8 cellular contexts compared by ENCODE assay signal in genomic region chr16:56588781-56589140, GRCh38. TPM values are rescaled to one million over a fixed set of nuclear protein-coding genes. Genes with fewer than 3 reads are reported as not detected.
DNase-seq lines count a peak whose midpoint lies in the region; ATAC-seq and TF ChIP-seq lines count a peak whose summit lies in the region.

No MANE protein-coding gene starts in this region.

- H3K27me3 ChIP-seq in mucosa of rectum (ENCODE audit: control insufficient read depth in 2 of 2, insufficient read depth in 2 of 2, low read length in 2 of 2) (peaks cover 6 to 18% of the 10 kb centered on the region in 2 donors), tibial nerve (peaks cover 0 to 26% of the 10 kb centered on the region in 2 donors)

- H3K9me3 ChIP-seq in mucosa of rectum (ENCODE audit: control insufficient read depth in 2 of 2, low read length in 2 of 2) (no peaks in the 10 kb centered on the region), tibial nerve (no peaks in the 10 kb centered on the region)

- TF ChIP-seq CTCF in tibial nerve (IDR thresholded peaks at IDR 0.05): no peak

- H3K27me3 Mint-ChIP-seq in activated naive CD4-positive, alpha-beta T cell treated with anti-CD3 and anti-CD28 coated beads, Interleukin-2, amount 10 ng/mL, durations not matched to agents 7 days and 5 days: peaks cover 81% of the 10 kb centered on the region
- H3K27me3 Mint-ChIP-seq in central memory CD8-positive, alpha-beta T cell: peaks cover 55% of the 10 kb centered on the region

- no peak for TF ChIP-seq POLR2A in tibial nerve (IDR thresholded peaks at IDR 0.05)

- no peak overlapping the region for H3K27ac Mint-ChIP-seq in activated naive CD4-positive, alpha-beta T cell treated with anti-CD3 and anti-CD28 coated beads, Interleukin-2, amount 10 ng/mL, durations not matched to agents 7 days and 5 days
- no peak overlapping the region for H3K27ac Mint-ChIP-seq in central memory CD8-positive, alpha-beta T cell (ENCODE audit: low read depth)

- no peaks in the 10 kb centered on the region for H3K9me3 Mint-ChIP-seq in activated naive CD4-positive, alpha-beta T cell treated with anti-CD3 and anti-CD28 coated beads, Interleukin-2, amount 10 ng/mL, durations not matched to agents 7 days and 5 days
- no peaks in the 10 kb centered on the region for H3K9me3 Mint-ChIP-seq in central memory CD8-positive, alpha-beta T cell

- peaks cover 15% of the 10 kb centered on the region for H3K4me1 Mint-ChIP-seq in activated naive CD4-positive, alpha-beta T cell treated with anti-CD3 and anti-CD28 coated beads, Interleukin-2, amount 10 ng/mL, durations not matched to agents 7 days and 5 days
- peaks cover 16% of the 10 kb centered on the region for H3K4me1 Mint-ChIP-seq in central memory CD8-positive, alpha-beta T cell

- H3K4me1 ChIP-seq in mucosa of rectum (ENCODE audit: control insufficient read depth in 2 of 2, insufficient read depth in 2 of 2, low read length in 2 of 2): peaks cover 9 to 12% of the 10 kb centered on the region in 2 donors
- H3K4me1 ChIP-seq in tibial nerve: peaks cover 0 to 22% (median 4%) of the 10 kb centered on the region in 4 donors

- no peak for TF ChIP-seq EP300 in tibial nerve (IDR thresholded peaks at IDR 0.05)

- H3K4me3 ChIP-seq in mucosa of rectum (ENCODE audit: low read length in 2 of 2) (peak overlapping the region; percentile 48 to 55), tibial nerve (peak overlapping the region; percentile 33 to 65 (median 36))

- H3K27ac ChIP-seq in mucosa of rectum (ENCODE audit: low read depth in 2 of 2, low read length in 2 of 2) (no peak overlapping the region), tibial nerve (peak overlapping the region; percentile 61 to 87 (median 68))

- peak overlapping the region; percentile 78 for H3K4me3 Mint-ChIP-seq in activated naive CD4-positive, alpha-beta T cell treated with anti-CD3 and anti-CD28 coated beads, Interleukin-2, amount 10 ng/mL, durations not matched to agents 7 days and 5 days
- H3K4me3 Mint-ChIP-seq in central memory CD8-positive, alpha-beta T cell: peak overlapping the region; percentile 81

- H3K9ac ChIP-seq in mucosa of rectum (ENCODE audit: low read depth in 1 of 2, low read length in 2 of 2): no peak overlapping the region

- CTCF ChIA-PET in activated naive CD4-positive, alpha-beta T cell treated with anti-CD3 and anti-CD28 coated beads, Interleukin-2, amount 10 ng/mL, durations not matched to agents 7 days and 5 days (lab: Charles Lee): no interaction called here

- ATAC-seq in central memory CD8-positive, alpha-beta T cell (replicated peaks; ENCODE audit: extremely low read depth, poor library complexity, severe bottlenecking): no peak
- ATAC-seq in HG03175 (IDR thresholded peaks at IDR 0.05; ENCODE audit: unreplicated experiment): no peak

- no peaks in the 10 kb centered on the region for H3K36me3 Mint-ChIP-seq in activated naive CD4-positive, alpha-beta T cell treated with anti-CD3 and anti-CD28 coated beads, Interleukin-2, amount 10 ng/mL, durations not matched to agents 7 days and 5 days
- peaks cover 2% of the 10 kb centered on the region for H3K36me3 Mint-ChIP-seq in central memory CD8-positive, alpha-beta T cell (ENCODE audit: insufficient read depth)

- DNase-seq in activated naive CD4-positive, alpha-beta T cell treated with anti-CD3 and anti-CD28 coated beads, Interleukin-2, amount 10 ng/mL, durations not matched to agents 7 days and 5 days: no peak
- no peak for DNase-seq in activated naive CD4-positive, alpha-beta T cell treated with anti-CD3 and anti-CD28 coated beads, Interleukin-2, amount 50 U/mL, for 16 hours
- DNase-seq in central memory CD8-positive, alpha-beta T cell (ENCODE audit: low spot score in 2 of 2): no peak
- no peak for DNase-seq in tibial nerve (ENCODE audit: low spot score in 2 of 2)
- no peak for DNase-seq in SW480 (ENCODE audit: low spot score)
- no peak for DNase-seq in Kasumi-1 (lab: John Stamatoyannopoulos, UW)

- WGBS in tibial nerve, 2 donors: 30 to 42% methylated on average over 9 of the region's 9 CpGs

- H3K36me3 ChIP-seq in mucosa of rectum (ENCODE audit: control insufficient read depth in 2 of 2, insufficient read depth in 2 of 2, low read length in 2 of 2) (no peaks in the 10 kb centered on the region), tibial nerve (no peaks in the 10 kb centered on the region)

RNA-seq across cellular contexts. Expression of gene MT3, which starts 0.6 kb away (rescaled TPM):
- 100 to 1,000 TPM in 3 of 4 donors, 10 to 100 TPM in 1; 92.4 to 291 (median 156) TPM for total RNA-seq in tibial nerve

RNA-seq across cellular contexts. Expression of gene MT2A, which starts 19.6 kb away (rescaled TPM):
- total RNA-seq in tibial nerve: 100 to 1,000 TPM; 154 to 612 (median 354) TPM

RNA-seq across cellular contexts. Expression of gene MT4, which starts 23.9 kb away (rescaled TPM):
- not detected for total RNA-seq in tibial nerve

RNA-seq across cellular contexts. Expression of gene MT1E, which starts 36.8 kb away (rescaled TPM):
- total RNA-seq in tibial nerve: 1,000 to 10,000 TPM in 1 of 4 donors, 100 to 1,000 TPM in 3; 229 to 1,068 (median 290) TPM

RNA-seq across cellular contexts. Expression of gene MT1M, which starts 43.7 kb away (rescaled TPM):
- 100 to 1,000 TPM in 1 of 4 donors, 10 to 100 TPM in 3; 38.5 to 103 (median 53.2) TPM for total RNA-seq in tibial nerve

Comparison
In these comparisons a context has a peak if more than half of its experiments do, and no peak if none do; other contexts are left out.
1. H3K27ac ChIP-seq: peak in tibial nerve (4 of 4); none in mucosa of rectum (0 of 2).